10 cellular contexts compared by ENCODE assay signal in genomic region chr14:69712217-69712565, GRCh38. TPM values are rescaled to one million over a fixed set of nuclear protein-coding genes. Genes with fewer than 3 reads are reported as not detected.
A peak's percentile ranks its signal among the peaks of the same experiment; 100 is the strongest.
DNase-seq lines count a peak whose midpoint lies in the region; TF ChIP-seq lines count a peak whose summit lies in the region.
"Had no signal": no experiment of that assay in that cellular context is flagged by ENCODE, and none has a peak within 500 bp of the region (broad histone marks: within the 10 kb centered on the region; RNA-seq: fewer than 3 reads in every experiment).

No MANE protein-coding gene starts in this region.

- no peak overlapping the region for H3K4me2 ChIP-seq in mesendoderm (ENCODE audit: low read length)
- H3K4me2 ChIP-seq: PC-9 had no signal

- no peak overlapping the region for H3K23ac ChIP-seq in mesendoderm (ENCODE audit: low read length)

- no peaks in the 10 kb centered on the region for H3K79me1 ChIP-seq in mesendoderm (ENCODE audit: low read length)

- no peaks in the 10 kb centered on the region for H3K9me3 ChIP-seq in breast epithelium

- H3K56ac ChIP-seq in mesendoderm (ENCODE audit: low read length), result peak overlapping the region; percentile 79

- peaks cover 78% of the 10 kb centered on the region for H3K36me3 Mint-ChIP-seq in activated CD4-positive, alpha-beta T cell treated with anti-CD3 and anti-CD28 coated beads, Interleukin-2, amount 10 ng/mL, durations not matched to agents 24 days and 14 days (ENCODE audit: low read depth)
- H3K36me3 Mint-ChIP-seq in type B pancreatic cell, result peaks cover 9% of the 10 kb centered on the region

- H2BK5ac ChIP-seq in mesendoderm (ENCODE audit: low read length), result no peak overlapping the region

- peaks cover 65% of the 10 kb centered on the region for H3K4me1 Mint-ChIP-seq in activated CD4-positive, alpha-beta T cell treated with anti-CD3 and anti-CD28 coated beads, Interleukin-2, amount 10 ng/mL, durations not matched to agents 24 days and 14 days
- H3K4me1 Mint-ChIP-seq in type B pancreatic cell (ENCODE audit: unreplicated experiment), result peaks cover 68% of the 10 kb centered on the region

- peak overlapping the region; percentile 4 for H3K9ac ChIP-seq in mesendoderm (ENCODE audit: low read length)

- TF ChIP-seq POLR2A in breast epithelium (IDR thresholded peaks at IDR 0.05), result no peak

- no peak overlapping the region for H4K8ac ChIP-seq in mesendoderm (ENCODE audit: low read depth, low read length)

- H3K36me3 ChIP-seq in breast epithelium (no peaks in the 10 kb centered on the region), mesendoderm (ENCODE audit: control insufficient read depth, insufficient read depth, low read length) (no peaks in the 10 kb centered on the region)

- H3K4ac ChIP-seq in mesendoderm (ENCODE audit: low read depth, low read length), result no peak overlapping the region

- H3K4me3 ChIP-seq in breast epithelium (no peak overlapping the region), mesendoderm (ENCODE audit: low read length) (no peak overlapping the region)
- H3K4me3 ChIP-seq: PC-9 had no signal

- H3K27ac ChIP-seq in breast epithelium, result peak overlapping the region; percentile 85 to 89
- peak overlapping the region; percentile 72 for H3K27ac ChIP-seq in mesendoderm (ENCODE audit: low read depth, low read length)
- H3K27ac ChIP-seq: PC-9 had no signal

- H3K27me3 ChIP-seq in breast epithelium (no peaks in the 10 kb centered on the region), mesendoderm (ENCODE audit: insufficient read depth, low read length, poor library complexity) (no peaks in the 10 kb centered on the region)

- peak overlapping the region; percentile 93 for H3K27ac Mint-ChIP-seq in activated CD4-positive, alpha-beta T cell treated with anti-CD3 and anti-CD28 coated beads, Interleukin-2, amount 10 ng/mL, durations not matched to agents 24 days and 14 days
- peak overlapping the region; percentile 88 for H3K27ac Mint-ChIP-seq in type B pancreatic cell

- no peak overlapping the region for H2BK120ac ChIP-seq in mesendoderm (ENCODE audit: low read depth, low read length)

- H3K4me1 ChIP-seq in breast epithelium (peaks cover 20 to 31% of the 10 kb centered on the region in 2 donors), mesendoderm (ENCODE audit: control insufficient read depth, low read depth, low read length) (peaks cover 12% of the 10 kb centered on the region)

- no peak overlapping the region for H4K5ac ChIP-seq in mesendoderm (ENCODE audit: low read length)

- H3K27me3 Mint-ChIP-seq in activated CD4-positive, alpha-beta T cell treated with anti-CD3 and anti-CD28 coated beads, Interleukin-2, amount 10 ng/mL, durations not matched to agents 24 days and 14 days, result no peaks in the 10 kb centered on the region
- H3K27me3 Mint-ChIP-seq in type B pancreatic cell, result no peaks in the 10 kb centered on the region

- peak overlapping the region; percentile 62 for H3K4me3 Mint-ChIP-seq in activated CD4-positive, alpha-beta T cell treated with anti-CD3 and anti-CD28 coated beads, Interleukin-2, amount 10 ng/mL, durations not matched to agents 24 days and 14 days
- H3K4me3 Mint-ChIP-seq in type B pancreatic cell, result peak overlapping the region; percentile 69

- no peaks in the 10 kb centered on the region for H3K9me3 Mint-ChIP-seq in activated CD4-positive, alpha-beta T cell treated with anti-CD3 and anti-CD28 coated beads, Interleukin-2, amount 10 ng/mL, durations not matched to agents 24 days and 14 days
- no peaks in the 10 kb centered on the region for H3K9me3 Mint-ChIP-seq in type B pancreatic cell

- no CpG with 5 or more reads among the region's 5 CpGs for WGBS in mesendoderm (ENCODE audit: extremely low coverage, insufficient coverage, low lambda C conversion rate)

- H3K79me2 ChIP-seq in mesendoderm (ENCODE audit: control insufficient read depth, insufficient read depth, low read length), result no peaks in the 10 kb centered on the region

- no peak overlapping the region for H2BK15ac ChIP-seq in mesendoderm (replicated peaks; ENCODE audit: low read depth)

- intact Hi-C loops in activated CD4-positive, alpha-beta T cell treated with anti-CD3 and anti-CD28 coated beads, Interleukin-2, amount 10 ng/mL, durations not matched to agents 24 days and 14 days (cut with micrococcal nuclease), result no loop called here
- intact Hi-C loops in breast epithelium (cut with DNase I; ENCODE audit: low total_unique reads), result no loop called here

- DNase-seq in activated CD4-positive, alpha-beta T cell treated with anti-CD3 and anti-CD28 coated beads, Interleukin-2, amount 10 ng/mL, durations not matched to agents 24 days and 14 days, result no peak
- no peak for DNase-seq in activated CD4-positive, alpha-beta T cell treated with anti-CD3 and anti-CD28 coated beads for 1 hour
- DNase-seq in breast epithelium (ENCODE audit: low spot score in 2 of 2), result no peak
- DNase-seq in mesendoderm, result no peak
- no peak for DNase-seq in type B pancreatic cell (ENCODE audit: extremely low spot score, unreplicated experiment)
- no peak for DNase-seq in glomerular visceral epithelial cell (ENCODE audit: extremely low spot score)
- DNase-seq in HT-29 (ENCODE audit: low spot score), result no peak
- no peak for DNase-seq in iPS-NIHi11 (ENCODE audit: low spot score)
- DNase-seq: AML-193 had no signal

- no peak for TF ChIP-seq CTCF in breast epithelium (IDR thresholded peaks at IDR 0.05)
- no peak for TF ChIP-seq CTCF in type B pancreatic cell (conservative IDR thresholded peaks at IDR 0.05)

- no peak overlapping the region for H2AK5ac ChIP-seq in mesendoderm (ENCODE audit: low read length)

- H3K18ac ChIP-seq in mesendoderm (ENCODE audit: low read length), result peak overlapping the region; percentile 20

RNA-seq across cellular contexts. Expression of gene SRSF5, which starts 54.8 kb away (rescaled TPM):
- total RNA-seq in activated CD4-positive, alpha-beta T cell treated with anti-CD3 and anti-CD28 coated beads, Interleukin-2, amount 10 ng/mL, durations not matched to agents 24 days and 14 days, result 319 and 322 TPM in 2 replicates
- 100 to 1,000 TPM; 411 to 543 (median 424) TPM for total RNA-seq in breast epithelium
- polyA plus RNA-seq in mesendoderm (2013, experiment 1 of 2), result 231 TPM
- 225 TPM for polyA plus RNA-seq in mesendoderm (2013, experiment 2 of 2)
- 388 and 417 TPM in 2 replicates for total RNA-seq in type B pancreatic cell (ENCODE audit: low replicate concordance)
- total RNA-seq in HT-29 (2014; rRNA removed; shearing (Covaris generic)), result 93.3 and 126 TPM in 2 replicates
